Comparison of ENCODE assay signal across 40 cellular contexts in the genomic region with DNA sequence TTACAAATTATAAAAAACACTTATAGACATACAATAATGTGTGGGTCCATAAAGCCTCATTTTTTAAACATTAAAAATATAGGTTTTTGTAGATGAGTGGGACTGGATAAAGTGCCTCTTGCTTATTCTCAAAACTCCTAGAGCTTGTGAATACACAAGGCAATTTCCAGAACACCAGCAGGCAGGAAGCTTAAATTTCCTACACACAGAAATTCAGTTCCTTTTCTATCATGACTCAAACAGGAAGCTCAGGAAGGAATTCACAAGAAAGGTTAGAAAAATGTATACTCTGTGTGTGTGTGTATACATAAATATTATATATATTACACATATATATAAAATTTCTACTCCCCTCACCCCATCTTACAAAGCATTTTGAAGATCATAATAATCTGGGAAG. TPM values are rescaled to one million over a fixed set of nuclear protein-coding genes. Genes with fewer than 3 reads are reported as not detected.
"Had no signal": no experiment of that assay in that cellular context is flagged by ENCODE, and none has a peak within 500 bp of the region (broad histone marks: within the 10 kb centered on the region; RNA-seq: fewer than 3 reads in every experiment).

No MANE protein-coding gene starts in this region.

- FAIRE-seq: astrocyte, bronchial epithelial cell had no signal

- H3K36me3 ChIP-seq: adrenal gland, ascending aorta, brain microvascular endothelial cell, breast epithelium, cardiac muscle cell had no signal

- H3K27ac ChIP-seq: adrenal gland, ascending aorta, body of pancreas, brain microvascular endothelial cell, breast epithelium, cardiac muscle cell had no signal

- H3K9me3 ChIP-seq: adrenal gland, ascending aorta, body of pancreas, breast epithelium had no signal

- H3K4me1 ChIP-seq: adrenal gland, ascending aorta, breast epithelium had no signal

- DNase-seq: activated effector memory CD4-positive, alpha-beta T cell treated with anti-CD3 and anti-CD28 coated beads, Interleukin-2, amount 50 U/mL, for 16 hours; activated effector memory CD4-positive, alpha-beta T cell treated with Interleukin-2 at 50 U/mL for 16 hours; activated gamma-delta T cell; activated gamma-delta T cell treated with Interleukin-2 at 50 U/mL for 16 hours; activated naive CD4-positive, alpha-beta T cell; activated naive CD4-positive, alpha-beta T cell treated with anti-CD3 and anti-CD28 coated beads for 36 hours; activated naive CD4-positive, alpha-beta T cell treated with anti-CD3 and anti-CD28 coated beads, Interleukin-2, amount 10 ng/mL, durations not matched to agents 7 days and 5 days; activated naive CD4-positive, alpha-beta T cell treated with anti-CD3 and anti-CD28 coated beads, Interleukin-2, amount 50 U/mL, for 16 hours; activated naive CD4-positive, alpha-beta T cell treated with Interleukin-2 at 50 U/mL for 16 hours; activated naive CD8-positive, alpha-beta T cell treated with anti-CD3 and anti-CD28 coated beads for 36 hours; activated naive CD8-positive, alpha-beta T cell treated with anti-CD3 and anti-CD28 coated beads, Interleukin-2, amount 10 ng/mL, durations not matched to agents 7 days and 5 days; activated naive CD8-positive, alpha-beta T cell treated with anti-CD3 and anti-CD28 coated beads, Interleukin-2, amount 50 U/mL, for 24 hours; activated T-cell treated with anti-CD3 and anti-CD28 coated beads, Interleukin-2, amount 50 U/mL, for 1 hour; activated T-cell treated with anti-CD3 and anti-CD28 coated beads, Interleukin-2, amount 50 U/mL, for 24 hours; activated T-cell treated with anti-CD3 and anti-CD28 coated beads, Interleukin-2, amount 50 U/mL, for 4 hours; activated T-cell treated with anti-CD3 and anti-CD28 coated beads, Interleukin-2, amount 50 U/mL, for 48 hours; activated T-cell treated with anti-CD3 and anti-CD28 coated beads, Interleukin-2, amount 50 U/mL, for 72 hours; adrenal gland; amniotic stem cell; amygdala; anterior cingulate cortex; aorta; body of pancreas; brain microvascular endothelial cell; caudate nucleus; central memory CD4-positive, alpha-beta T cell; cerebellar nuclear complex had no signal

- H3K4me3 ChIP-seq: adrenal gland, ascending aorta, body of pancreas, breast epithelium, cardiac muscle cell had no signal

- H3K27me3 ChIP-seq: adrenal gland, ascending aorta, body of pancreas, brain microvascular endothelial cell, cardiac muscle cell had no signal

RNA-seq across cellular contexts. Expression of a gene that starts 11.3 kb away (rescaled TPM):
- total RNA-seq: activated naive CD4-positive, alpha-beta T cell treated with anti-CD3 and anti-CD28 coated beads for 36 hours; activated naive CD4-positive, alpha-beta T cell treated with anti-CD3 and anti-CD28 coated beads, Interleukin-2, amount 50 U/mL, for 72 hours; activated naive CD8-positive, alpha-beta T cell treated with anti-CD3 and anti-CD28 coated beads for 36 hours; activated naive CD8-positive, alpha-beta T cell treated with anti-CD3 and anti-CD28 coated beads, Interleukin-2, amount 10 ng/mL, durations not matched to agents 7 days and 5 days; activated T-cell treated with anti-CD3 and anti-CD28 coated beads, Interleukin-2, amount 50 U/mL, for 4 hours; activated T-cell treated with anti-CD3 and anti-CD28 coated beads, Interleukin-2, amount 50 U/mL, for 72 hours; activated T-helper 1 cell treated with anti-CD3 and anti-CD28 coated beads, Interleukin-12 subunit alpha, Interleukin-12 subunit beta, Interleukin-2, Interleukin-4 antibody, amounts not matched to agents 30 ng/mL and 10 ng/mL and 1 ng/mL, durations not matched to agents 14 hours and 24 hours and 36 hours; activated T-helper 17 cell treated with anti-CD3 and anti-CD28 coated beads, Interleukin-2, amount 50 U/mL, for 72 hours; activated T-helper 2 cell treated with anti-CD3 and anti-CD28 coated beads, Interferon-gamma antibody, Interleukin-2, Interleukin-4, amounts not matched to agents 10 μg/mL and 5 μg/mL and 100 μg/mL, durations not matched to agents 14 hours and 24 hours and 36 hours; adrenal gland; aorta; ascending aorta; astrocyte; body of pancreas; breast epithelium; bronchial epithelial cell; cardiac muscle cell; cardiac septum; cerebellum; chondrocyte had no signal
- polyA plus RNA-seq: adipose tissue, adrenal gland, aorta, cardiac muscle cell had no signal

RNA-seq across cellular contexts. Expression of a gene that starts 12.4 kb away (rescaled TPM):
- total RNA-seq: activated naive CD4-positive, alpha-beta T cell treated with anti-CD3 and anti-CD28 coated beads for 36 hours; activated naive CD4-positive, alpha-beta T cell treated with anti-CD3 and anti-CD28 coated beads, Interleukin-2, amount 50 U/mL, for 72 hours; activated naive CD8-positive, alpha-beta T cell treated with anti-CD3 and anti-CD28 coated beads for 36 hours; activated naive CD8-positive, alpha-beta T cell treated with anti-CD3 and anti-CD28 coated beads, Interleukin-2, amount 10 ng/mL, durations not matched to agents 7 days and 5 days; activated T-cell treated with anti-CD3 and anti-CD28 coated beads, Interleukin-2, amount 50 U/mL, for 4 hours; activated T-cell treated with anti-CD3 and anti-CD28 coated beads, Interleukin-2, amount 50 U/mL, for 72 hours; activated T-helper 1 cell treated with anti-CD3 and anti-CD28 coated beads, Interleukin-12 subunit alpha, Interleukin-12 subunit beta, Interleukin-2, Interleukin-4 antibody, amounts not matched to agents 30 ng/mL and 10 ng/mL and 1 ng/mL, durations not matched to agents 14 hours and 24 hours and 36 hours; activated T-helper 17 cell treated with anti-CD3 and anti-CD28 coated beads, Interleukin-2, amount 50 U/mL, for 72 hours; activated T-helper 2 cell treated with anti-CD3 and anti-CD28 coated beads, Interferon-gamma antibody, Interleukin-2, Interleukin-4, amounts not matched to agents 10 μg/mL and 5 μg/mL and 100 μg/mL, durations not matched to agents 14 hours and 24 hours and 36 hours; adrenal gland; aorta; ascending aorta; astrocyte; body of pancreas; breast epithelium; bronchial epithelial cell; cardiac muscle cell; cardiac septum; cerebellum; chondrocyte had no signal
- polyA plus RNA-seq: adipose tissue, adrenal gland, aorta, cardiac muscle cell had no signal

RNA-seq across cellular contexts. Expression of a gene that starts 43.2 kb away (rescaled TPM):
- total RNA-seq: activated naive CD4-positive, alpha-beta T cell treated with anti-CD3 and anti-CD28 coated beads for 36 hours; activated naive CD4-positive, alpha-beta T cell treated with anti-CD3 and anti-CD28 coated beads, Interleukin-2, amount 50 U/mL, for 72 hours; activated naive CD8-positive, alpha-beta T cell treated with anti-CD3 and anti-CD28 coated beads for 36 hours; activated naive CD8-positive, alpha-beta T cell treated with anti-CD3 and anti-CD28 coated beads, Interleukin-2, amount 10 ng/mL, durations not matched to agents 7 days and 5 days; activated T-cell treated with anti-CD3 and anti-CD28 coated beads, Interleukin-2, amount 50 U/mL, for 4 hours; activated T-cell treated with anti-CD3 and anti-CD28 coated beads, Interleukin-2, amount 50 U/mL, for 72 hours; activated T-helper 1 cell treated with anti-CD3 and anti-CD28 coated beads, Interleukin-12 subunit alpha, Interleukin-12 subunit beta, Interleukin-2, Interleukin-4 antibody, amounts not matched to agents 30 ng/mL and 10 ng/mL and 1 ng/mL, durations not matched to agents 14 hours and 24 hours and 36 hours; activated T-helper 17 cell treated with anti-CD3 and anti-CD28 coated beads, Interleukin-2, amount 50 U/mL, for 72 hours; activated T-helper 2 cell treated with anti-CD3 and anti-CD28 coated beads, Interferon-gamma antibody, Interleukin-2, Interleukin-4, amounts not matched to agents 10 μg/mL and 5 μg/mL and 100 μg/mL, durations not matched to agents 14 hours and 24 hours and 36 hours; adrenal gland; aorta; ascending aorta; astrocyte; body of pancreas; breast epithelium; bronchial epithelial cell; cardiac muscle cell; cardiac septum; cerebellum; chondrocyte had no signal
- polyA plus RNA-seq: adipose tissue, adrenal gland, aorta, cardiac muscle cell had no signal
